ENCODE assay signal across 8 cellular contexts in genomic region chr16:30418350-30419181, GRCh38. TPM values are rescaled to one million over a fixed set of nuclear protein-coding genes. Genes with fewer than 3 reads are reported as not detected.
DNase-seq lines count a peak whose midpoint lies in the region; ATAC-seq, FAIRE-seq and TF ChIP-seq lines count a peak whose summit lies in the region.

No MANE protein-coding gene starts in this region.

- H3K27me3 ChIP-seq in heart right ventricle (no peaks in the 10 kb centered on the region), astrocyte (ENCODE audit: insufficient read depth, low read length) (no peaks in the 10 kb centered on the region), lower lobe of right lung (ENCODE audit: low read depth) (no peaks in the 10 kb centered on the region)

- peak overlapping the region; percentile 93 for H2AFZ ChIP-seq in astrocyte (ENCODE audit: low read depth, low read length)

- no peak overlapping the region for H3K27ac Mint-ChIP-seq in astrocyte (ENCODE audit: unreplicated experiment)

- no peaks in the 10 kb centered on the region for H3K9me3 Mint-ChIP-seq in astrocyte (ENCODE audit: unreplicated experiment)

- H3K27me3 Mint-ChIP-seq in astrocyte (ENCODE audit: low read depth, unreplicated experiment), result no peaks in the 10 kb centered on the region

- no peak for DNase-seq in heart right ventricle
- DNase-seq in left cardiac atrium, result no peak
- DNase-seq in astrocyte (ENCODE audit: low read depth), result no peak
- DNase-seq in lower lobe of right lung, result no peak
- DNase-seq in cortex of kidney (lab: John Stamatoyannopoulos, UW), result no peak
- DNase-seq in D341Med (ENCODE audit: low spot score), result no peak

- H3K36me3 Mint-ChIP-seq in astrocyte (ENCODE audit: low read depth, unreplicated experiment), result peaks cover 21% of the 10 kb centered on the region

- intact Hi-C loops in heart right ventricle (cut with DNase I), result loop anchor here in 3 of 10 donors (10.0 kb wide), 3 partner anchors 64 to 354 kb away; partner anchors contain the start of genes ALDOA (in 1 of the 3), CD2BP2 (in 1 of the 3) and ZNF689 (in 1 of the 3)
- intact Hi-C loops in left cardiac atrium (cut with DNase I), result no loop called here
- intact Hi-C loops in lower lobe of right lung (cut with DNase I), result no loop called here

- 68 to 72% methylated on average over 31 of the region's 31 CpGs for WGBS in heart right ventricle, 2 donors
- 61% methylated on average over 31 of the region's 31 CpGs for WGBS in urinary bladder

- H3K9ac ChIP-seq in astrocyte (ENCODE audit: low read length), result peak overlapping the region; percentile 67

- H3K4me1 ChIP-seq in heart right ventricle, result peaks cover 3 to 17% (median 11%) of the 10 kb centered on the region in 9 donors
- no peaks in the 10 kb centered on the region for H3K4me1 ChIP-seq in astrocyte (ENCODE audit: insufficient read depth, low read length)
- H3K4me1 ChIP-seq in lower lobe of right lung, result peaks cover 16% of the 10 kb centered on the region
- no peaks in the 10 kb centered on the region for H3K4me1 ChIP-seq in urinary bladder (ENCODE audit: insufficient read depth)

- H4K20me1 ChIP-seq in astrocyte (ENCODE audit: insufficient read depth, low read length), result peaks cover 30% of the 10 kb centered on the region

- H3K4me1 Mint-ChIP-seq in astrocyte (ENCODE audit: low read depth, unreplicated experiment), result peaks cover 4% of the 10 kb centered on the region

- peak overlapping the region; percentile 89 for H3K4me2 ChIP-seq in astrocyte (ENCODE audit: low read length)

- H3K9me3 ChIP-seq in heart right ventricle, result no peaks in the 10 kb centered on the region
- no peaks in the 10 kb centered on the region for H3K9me3 ChIP-seq in astrocyte (ENCODE audit: insufficient read depth, low read depth, low read length)
- no peaks in the 10 kb centered on the region for H3K9me3 ChIP-seq in lower lobe of right lung

- H3K36me3 ChIP-seq in heart right ventricle (peaks cover 0 to 39% (median 10%) of the 10 kb centered on the region in 9 donors), astrocyte (ENCODE audit: insufficient read depth, low read length) (peaks cover 2% of the 10 kb centered on the region), lower lobe of right lung (peaks cover 27% of the 10 kb centered on the region), urinary bladder (ENCODE audit: insufficient read depth) (no peaks in the 10 kb centered on the region)

- peak in 1 of 9 donors; percentile 3 for TF ChIP-seq CTCF in heart right ventricle (IDR thresholded peaks at IDR 0.05)
- TF ChIP-seq CTCF in astrocyte (IDR thresholded peaks at IDR 0.05; ENCODE audit: insufficient read depth, low read depth, low read length), result no peak
- no peak for TF ChIP-seq CTCF in lower lobe of right lung (IDR thresholded peaks at IDR 0.05)

- FAIRE-seq in astrocyte (lab: Jason Lieb, UNC), result no peak

- no peak for ATAC-seq in heart right ventricle
- ATAC-seq in left cardiac atrium, result no peak
- ATAC-seq in lower lobe of right lung, result no peak
- no peak for ATAC-seq in esophagus mucosa

- H3K27ac ChIP-seq in heart right ventricle, result peak overlapping the region; percentile 49 to 91 (median 78)
- peak overlapping the region; percentile 20 for H3K27ac ChIP-seq in astrocyte (ENCODE audit: low read depth, low read length)
- peak overlapping the region; percentile 88 for H3K27ac ChIP-seq in lower lobe of right lung
- peak overlapping the region; percentile 65 for H3K27ac ChIP-seq in urinary bladder (ENCODE audit: low read depth)

- peak overlapping the region in 9 of 10 donors; percentile 53 to 77 (median 66) for H3K4me3 ChIP-seq in heart right ventricle
- peak overlapping the region; percentile 63 for H3K4me3 ChIP-seq in astrocyte (ENCODE audit: insufficient read depth, low read depth, low read length)
- peak overlapping the region; percentile 68 for H3K4me3 ChIP-seq in lower lobe of right lung
- peak overlapping the region; percentile 67 for H3K4me3 ChIP-seq in urinary bladder (ENCODE audit: low read depth, low read length)

- peak overlapping the region; percentile 45 for H3K4me3 Mint-ChIP-seq in astrocyte (ENCODE audit: unreplicated experiment)

- H3K79me2 ChIP-seq in astrocyte (ENCODE audit: insufficient read depth, low read length), result peaks cover 6% of the 10 kb centered on the region

RNA-seq across cellular contexts. Expression of gene ZNF771, which starts 11.2 kb away (rescaled TPM):
- 1 to 10 TPM; 3.8 to 9.0 (median 5.1) TPM for total RNA-seq in heart right ventricle
- 10 to 100 TPM in 1 of 2 donors, 1 to 10 TPM in 1; 5.0 to 23.2 TPM for polyA plus RNA-seq in heart right ventricle
- total RNA-seq in left cardiac atrium, result 1 to 10 TPM; 5.9 to 6.2 TPM
- total RNA-seq in astrocyte, result 13.9 and 15.5 TPM in 2 replicates
- total RNA-seq in lower lobe of right lung, result 3.8 TPM
- 5.2 TPM for total RNA-seq in urinary bladder
- polyA plus RNA-seq in urinary bladder, result 18.6 TPM
- 3.2 TPM for total RNA-seq in esophagus mucosa

RNA-seq across cellular contexts. Expression of gene DCTPP1, which starts 11.3 kb away (rescaled TPM):
- total RNA-seq in heart right ventricle (10 to 100 TPM; 22.8 to 39.9 (median 29.7) TPM), left cardiac atrium (10 to 100 TPM; 35.1 to 35.5 TPM), astrocyte (31.0 and 36.5 TPM in 2 replicates), lower lobe of right lung (19.1 TPM), urinary bladder (8.0 TPM), esophagus mucosa (49.0 TPM)
- polyA plus RNA-seq in heart right ventricle (10 to 100 TPM; 12.0 to 42.6 TPM), urinary bladder (36.7 TPM)

RNA-seq across cellular contexts. Expression of gene ZNF48, which starts 23.3 kb away (rescaled TPM):
- 1 to 10 TPM; 3.2 to 6.6 (median 5.4) TPM for total RNA-seq in heart right ventricle
- polyA plus RNA-seq in heart right ventricle, result 1 to 10 TPM; 2.2 to 8.0 TPM
- 1 to 10 TPM; 5.4 to 6.4 TPM for total RNA-seq in left cardiac atrium
- 16.0 and 19.5 TPM in 2 replicates for total RNA-seq in astrocyte
- 6.2 TPM for total RNA-seq in lower lobe of right lung
- 6.7 TPM for total RNA-seq in urinary bladder
- polyA plus RNA-seq in urinary bladder, result 10.2 TPM
- 2.6 TPM for total RNA-seq in esophagus mucosa

RNA-seq across cellular contexts. Expression of gene SEPHS2, which starts 27.1 kb away (rescaled TPM):
- total RNA-seq in heart right ventricle, result 10 to 100 TPM; 23.5 to 49.3 (median 29.3) TPM
- polyA plus RNA-seq in heart right ventricle, result 10 to 100 TPM; 17.3 to 47.0 TPM
- total RNA-seq in left cardiac atrium, result 10 to 100 TPM; 32.8 to 44.7 TPM
- 37.0 and 38.2 TPM in 2 replicates for total RNA-seq in astrocyte
- total RNA-seq in lower lobe of right lung, result 54.6 TPM
- total RNA-seq in urinary bladder, result 7.1 TPM
- polyA plus RNA-seq in urinary bladder, result 45.8 TPM
- total RNA-seq in esophagus mucosa, result 21.6 TPM

RNA-seq across cellular contexts. Expression of gene SEPTIN1, which starts 36.2 kb away (rescaled TPM):
- total RNA-seq in heart right ventricle (1 to 10 TPM in 9 of 10 donors, under 1 TPM in 1; 0.97 to 6.8 (median 1.4) TPM), left cardiac atrium (1 to 10 TPM; 2.0 to 3.4 TPM), astrocyte (0.48 and 0.96 TPM in 2 replicates), lower lobe of right lung (6.0 TPM), urinary bladder (0.37 TPM), esophagus mucosa (2.4 TPM)
- polyA plus RNA-seq in heart right ventricle (1 to 10 TPM in 1 of 2 donors, under 1 TPM in 1; 0.78 to 3.4 TPM), urinary bladder (3.5 TPM)

Comparison
In these comparisons a context has a peak if more than half of its experiments do, and no peak if none do; other contexts are left out.
1. H3K27ac ChIP-seq: peak in every context shown above with its lines; median percentile 88 in lower lobe of right lung; 78 in heart right ventricle; 65 in urinary bladder; 20 in astrocyte.